ENCODE assay signal across 1 cellular context in the genomic region with DNA sequence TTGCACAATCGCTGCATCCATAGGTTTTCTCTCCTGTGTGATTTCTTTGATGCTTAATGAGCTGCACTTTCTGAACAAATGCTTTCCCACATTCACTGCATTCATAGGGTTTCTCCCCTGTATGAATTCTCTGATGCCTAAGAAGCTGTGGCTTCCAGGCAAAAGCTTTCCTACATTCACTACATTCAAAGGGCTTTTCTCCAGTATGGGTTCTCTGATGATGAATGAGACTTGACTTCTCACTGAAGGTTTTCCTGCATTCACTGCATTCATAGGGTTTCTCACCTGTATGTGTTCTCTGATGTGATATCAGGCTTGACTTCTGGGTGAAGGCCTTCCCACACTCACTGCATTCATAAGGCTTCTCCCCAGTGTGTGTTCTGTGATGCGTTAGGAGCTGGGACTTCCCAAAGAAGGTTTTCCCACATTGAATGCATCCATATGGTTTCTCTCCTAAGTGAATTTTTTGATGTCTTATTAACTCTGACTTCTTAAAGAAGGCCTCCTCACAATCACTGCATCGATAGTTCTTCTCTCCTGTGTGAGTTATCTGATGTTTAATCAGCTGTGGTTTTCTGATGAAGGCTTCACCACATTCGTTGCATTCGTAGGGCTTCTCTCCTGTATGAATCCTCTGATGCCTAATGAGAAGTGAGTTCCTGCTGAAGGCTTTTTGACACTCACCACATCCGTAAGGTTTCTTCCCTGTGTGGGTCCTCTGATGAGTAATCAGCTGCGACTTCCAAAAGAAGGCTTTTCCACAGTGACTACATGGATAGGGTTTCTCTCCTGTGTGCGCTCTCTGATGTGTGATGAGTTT.
TF ChIP-seq lines count a peak whose summit lies in the region.

No MANE protein-coding gene starts in this region.

TF ChIP-seq in GM23338, 12 proteins besides CTCF, POLR2A, EP300 and RAD21:
- TF ChIP-seq CREB1 (CRISPR knock-in tag; IDR thresholded peaks at IDR 0.05; ENCODE audit: low read depth) (no peak), NANOG (IDR thresholded peaks at IDR 0.05; ENCODE audit: borderline replicate concordance) (no peak), REST (IDR thresholded peaks at IDR 0.05; ENCODE audit: unreplicated experiment) (no peak), ZNF331 (CRISPR knock-in tag; IDR thresholded peaks at IDR 0.05; ENCODE audit: low read depth) (no peak), STAT1 (IDR thresholded peaks at IDR 0.05; ENCODE audit: unreplicated experiment) (no peak), ZNF114 (CRISPR knock-in tag; IDR thresholded peaks at IDR 0.05) (no peak), EZH2phosphoT487 (IDR thresholded peaks at IDR 0.05; ENCODE audit: unreplicated experiment) (no peak), JUNB (IDR thresholded peaks at IDR 0.05; ENCODE audit: unreplicated experiment) (no peak), POLR2AphosphoS5 (IDR thresholded peaks at IDR 0.05; ENCODE audit: low read depth) (no peak), EZH2 (IDR thresholded peaks at IDR 0.05; ENCODE audit: low read depth, unreplicated experiment) (no peak), ETS1 (IDR thresholded peaks at IDR 0.05) (no peak)
- TF ChIP-seq, protein P1, sequence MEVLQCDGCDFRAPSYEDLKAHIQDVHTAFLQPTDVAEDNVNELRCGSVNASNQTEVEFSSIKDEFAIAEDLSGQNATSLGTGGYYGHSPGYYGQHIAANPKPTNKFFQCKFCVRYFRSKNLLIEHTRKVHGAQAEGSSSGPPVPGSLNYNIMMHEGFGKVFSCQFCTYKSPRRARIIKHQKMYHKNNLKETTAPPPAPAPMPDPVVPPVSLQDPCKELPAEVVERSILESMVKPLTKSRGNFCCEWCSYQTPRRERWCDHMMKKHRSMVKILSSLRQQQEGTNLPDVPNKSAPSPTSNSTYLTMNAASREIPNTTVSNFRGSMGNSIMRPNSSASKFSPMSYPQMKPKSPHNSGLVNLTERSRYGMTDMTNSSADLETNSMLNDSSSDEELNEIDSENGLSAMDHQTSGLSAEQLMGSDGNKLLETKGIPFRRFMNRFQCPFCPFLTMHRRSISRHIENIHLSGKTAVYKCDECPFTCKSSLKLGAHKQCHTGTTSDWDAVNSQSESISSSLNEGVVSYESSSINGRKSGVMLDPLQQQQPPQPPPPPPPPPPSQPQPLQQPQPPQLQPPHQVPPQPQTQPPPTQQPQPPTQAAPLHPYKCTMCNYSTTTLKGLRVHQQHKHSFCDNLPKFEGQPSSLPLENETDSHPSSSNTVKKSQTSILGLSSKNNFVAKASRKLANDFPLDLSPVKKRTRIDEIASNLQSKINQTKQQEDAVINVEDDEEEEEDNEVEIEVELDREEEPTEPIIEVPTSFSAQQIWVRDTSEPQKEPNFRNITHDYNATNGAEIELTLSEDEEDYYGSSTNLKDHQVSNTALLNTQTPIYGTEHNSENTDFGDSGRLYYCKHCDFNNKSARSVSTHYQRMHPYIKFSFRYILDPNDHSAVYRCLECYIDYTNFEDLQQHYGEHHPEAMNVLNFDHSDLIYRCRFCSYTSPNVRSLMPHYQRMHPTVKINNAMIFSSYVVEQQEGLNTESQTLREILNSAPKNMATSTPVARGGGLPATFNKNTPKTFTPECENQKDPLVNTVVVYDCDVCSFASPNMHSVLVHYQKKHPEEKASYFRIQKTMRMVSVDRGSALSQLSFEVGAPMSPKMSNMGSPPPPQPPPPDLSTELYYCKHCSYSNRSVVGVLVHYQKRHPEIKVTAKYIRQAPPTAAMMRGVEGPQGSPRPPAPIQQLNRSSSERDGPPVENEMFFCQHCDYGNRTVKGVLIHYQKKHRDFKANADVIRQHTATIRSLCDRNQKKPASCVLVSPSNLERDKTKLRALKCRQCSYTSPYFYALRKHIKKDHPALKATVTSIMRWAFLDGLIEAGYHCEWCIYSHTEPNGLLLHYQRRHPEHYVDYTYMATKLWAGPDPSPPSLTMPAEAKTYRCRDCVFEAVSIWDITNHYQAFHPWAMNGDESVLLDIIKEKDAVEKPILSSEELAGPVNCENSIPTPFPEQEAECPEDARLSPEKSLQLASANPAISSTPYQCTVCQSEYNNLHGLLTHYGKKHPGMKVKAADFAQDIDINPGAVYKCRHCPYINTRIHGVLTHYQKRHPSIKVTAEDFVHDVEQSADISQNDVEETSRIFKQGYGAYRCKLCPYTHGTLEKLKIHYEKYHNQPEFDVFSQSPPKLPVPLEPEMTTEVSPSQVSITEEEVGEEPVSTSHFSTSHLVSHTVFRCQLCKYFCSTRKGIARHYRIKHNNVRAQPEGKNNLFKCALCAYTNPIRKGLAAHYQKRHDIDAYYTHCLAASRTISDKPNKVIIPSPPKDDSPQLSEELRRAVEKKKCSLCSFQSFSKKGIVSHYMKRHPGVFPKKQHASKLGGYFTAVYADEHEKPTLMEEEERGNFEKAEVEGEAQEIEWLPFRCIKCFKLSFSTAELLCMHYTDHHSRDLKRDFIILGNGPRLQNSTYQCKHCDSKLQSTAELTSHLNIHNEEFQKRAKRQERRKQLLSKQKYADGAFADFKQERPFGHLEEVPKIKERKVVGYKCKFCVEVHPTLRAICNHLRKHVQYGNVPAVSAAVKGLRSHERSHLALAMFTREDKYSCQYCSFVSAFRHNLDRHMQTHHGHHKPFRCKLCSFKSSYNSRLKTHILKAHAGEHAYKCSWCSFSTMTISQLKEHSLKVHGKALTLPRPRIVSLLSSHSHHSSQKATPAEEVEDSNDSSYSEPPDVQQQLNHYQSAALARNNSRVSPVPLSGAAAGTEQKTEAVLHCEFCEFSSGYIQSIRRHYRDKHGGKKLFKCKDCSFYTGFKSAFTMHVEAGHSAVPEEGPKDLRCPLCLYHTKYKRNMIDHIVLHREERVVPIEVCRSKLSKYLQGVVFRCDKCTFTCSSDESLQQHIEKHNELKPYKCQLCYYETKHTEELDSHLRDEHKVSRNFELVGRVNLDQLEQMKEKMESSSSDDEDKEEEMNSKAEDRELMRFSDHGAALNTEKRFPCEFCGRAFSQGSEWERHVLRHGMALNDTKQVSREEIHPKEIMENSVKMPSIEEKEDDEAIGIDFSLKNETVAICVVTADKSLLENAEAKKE (CRISPR knock-in tag; IDR thresholded peaks at IDR 0.05) = no peak
